22 cellular contexts compared by ENCODE assay signal in the genomic region with DNA sequence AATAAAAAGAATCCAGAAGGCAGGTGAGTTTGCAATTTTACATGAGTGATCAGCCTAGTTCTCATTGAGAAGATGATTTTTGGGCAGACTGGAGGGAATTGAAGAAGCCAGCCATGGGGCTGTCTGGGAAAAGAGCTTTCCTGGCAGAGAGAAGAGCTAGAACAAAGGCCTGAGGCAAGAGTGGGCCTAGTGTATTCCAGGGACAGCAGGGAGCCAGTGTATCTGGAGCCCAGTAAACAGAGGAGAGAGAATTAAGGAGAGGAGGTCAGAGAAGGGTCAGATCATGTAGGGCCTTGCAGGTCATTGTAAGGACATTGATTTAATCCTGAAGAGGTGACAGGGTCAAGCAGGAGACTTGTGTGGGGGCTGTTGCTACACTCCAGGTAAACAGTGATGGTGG.
"Had no signal": no experiment of that assay in that cellular context is flagged by ENCODE, and none has a peak within 500 bp of the region (broad histone marks: within the 10 kb centered on the region; RNA-seq: fewer than 3 reads in every experiment).

No MANE protein-coding gene starts in this region.

- H3K4me3 ChIP-seq: adrenal gland had no signal

- H3K27ac ChIP-seq: adrenal gland had no signal

- H3K4me1 Mint-ChIP-seq: activated CD4-positive, alpha-beta memory T cell treated with anti-CD3 and anti-CD28 coated beads, Interleukin-2, amount 10 ng/mL, durations not matched to agents 7 days and 5 days; activated CD4-positive, alpha-beta T cell treated with anti-CD3 and anti-CD28 coated beads for 36 hours; activated naive CD8-positive, alpha-beta T cell treated with anti-CD3 and anti-CD28 coated beads, Interleukin-2, amount 10 ng/mL, durations not matched to agents 7 days and 5 days; IgD-negative memory B cell; T-helper 17 cell had no signal

- H3K4me1 ChIP-seq: adrenal gland had no signal

- H3K36me3 Mint-ChIP-seq: activated naive CD8-positive, alpha-beta T cell treated with anti-CD3 and anti-CD28 coated beads, Interleukin-2, amount 10 ng/mL, durations not matched to agents 7 days and 5 days had no signal

- H3K36me3 ChIP-seq: adrenal gland had no signal

- ATAC-seq: activated CD4-positive, alpha-beta T cell treated with anti-CD3 and anti-CD28 coated beads for 36 hours; activated T-cell treated with anti-CD3 and anti-CD28 coated beads, Interleukin-2, amount 50 U/mL, for 72 hours; T-helper 17 cell had no signal

- H3K9me3 ChIP-seq: adrenal gland had no signal

- H3K27ac Mint-ChIP-seq: activated CD4-positive, alpha-beta memory T cell treated with anti-CD3 and anti-CD28 coated beads, Interleukin-2, amount 10 ng/mL, durations not matched to agents 7 days and 5 days; activated CD4-positive, alpha-beta T cell treated with anti-CD3 and anti-CD28 coated beads for 36 hours; activated naive CD8-positive, alpha-beta T cell treated with anti-CD3 and anti-CD28 coated beads, Interleukin-2, amount 10 ng/mL, durations not matched to agents 7 days and 5 days; activated T-cell treated with anti-CD3 and anti-CD28 coated beads, Interleukin-2, amount 50 U/mL, for 72 hours; IgD-negative memory B cell; T-helper 17 cell had no signal

- H3K27me3 Mint-ChIP-seq: activated CD4-positive, alpha-beta memory T cell treated with anti-CD3 and anti-CD28 coated beads, Interleukin-2, amount 10 ng/mL, durations not matched to agents 7 days and 5 days; activated CD4-positive, alpha-beta T cell treated with anti-CD3 and anti-CD28 coated beads for 36 hours; activated naive CD8-positive, alpha-beta T cell treated with anti-CD3 and anti-CD28 coated beads, Interleukin-2, amount 10 ng/mL, durations not matched to agents 7 days and 5 days; IgD-negative memory B cell; T-helper 17 cell had no signal

- DNase-seq: activated CD4-positive, alpha-beta memory T cell treated with anti-CD3 and anti-CD28 coated beads, Interleukin-2, amount 10 ng/mL, durations not matched to agents 7 days and 5 days; activated CD4-positive, alpha-beta T cell treated with anti-CD3 and anti-CD28 coated beads for 36 hours; activated CD4-positive, alpha-beta T cell treated with anti-CD3 and anti-CD28 coated beads, Interleukin-2, amount 50 U/mL, for 1 hour; activated naive CD4-positive, alpha-beta T cell treated with anti-CD3 and anti-CD28 coated beads, Interleukin-2, amount 50 U/mL, for 16 hours; activated naive CD8-positive, alpha-beta T cell treated with anti-CD3 and anti-CD28 coated beads, Interleukin-2, amount 10 ng/mL, durations not matched to agents 7 days and 5 days; activated T-cell treated with anti-CD3 and anti-CD28 coated beads, Interleukin-2, amount 50 U/mL, for 72 hours; central memory CD4-positive, alpha-beta T cell; KG1; NCI-H146; NCI-H187 treated with DMSO at 0.1 percent for 48 hours; NCI-H2081 treated with DMSO at 0.1 percent for 48 hours; NCI-H2227 treated with DMSO at 0.1 percent for 48 hours; NCI-H524 treated with DMSO at 0.1 percent for 48 hours; NCI-H774; NK-92 treated with Interleukin-12 subunit alpha and Interleukin-12 subunit beta, amount 100 ng/mL, for 24 hours; SHP77 treated with DMSO at 0.1 percent for 48 hours; T-helper 17 cell; T-helper 9 cell had no signal

- FAIRE-seq: bronchial epithelial cell, RCC 7860 had no signal

- H3K4me3 Mint-ChIP-seq: activated CD4-positive, alpha-beta memory T cell treated with anti-CD3 and anti-CD28 coated beads, Interleukin-2, amount 10 ng/mL, durations not matched to agents 7 days and 5 days; activated CD4-positive, alpha-beta T cell treated with anti-CD3 and anti-CD28 coated beads for 36 hours; activated naive CD8-positive, alpha-beta T cell treated with anti-CD3 and anti-CD28 coated beads, Interleukin-2, amount 10 ng/mL, durations not matched to agents 7 days and 5 days; activated T-cell treated with anti-CD3 and anti-CD28 coated beads, Interleukin-2, amount 50 U/mL, for 72 hours; IgD-negative memory B cell; T-helper 17 cell had no signal

- H3K27me3 ChIP-seq: adrenal gland had no signal
